Comparison of ENCODE assay signal across 1 cellular context in genomic region chr4:177696438-177696966, GRCh38.
TF ChIP-seq lines count a peak whose summit lies in the region.

No MANE protein-coding gene starts in this region.

TF ChIP-seq in GM23338, 12 proteins besides CTCF, POLR2A, EP300 and RAD21 (continued from another document):
- no peak for TF ChIP-seq ZNF462 (CRISPR knock-in tag; IDR thresholded peaks at IDR 0.05)
- TF ChIP-seq EZH2 (IDR thresholded peaks at IDR 0.05; ENCODE audit: low read depth, unreplicated experiment): no peak
- no peak for TF ChIP-seq CREB1 (CRISPR knock-in tag; IDR thresholded peaks at IDR 0.05; ENCODE audit: low read depth)
- no peak for TF ChIP-seq ZNF114 (CRISPR knock-in tag; IDR thresholded peaks at IDR 0.05)
- no peak for TF ChIP-seq JUNB (IDR thresholded peaks at IDR 0.05; ENCODE audit: unreplicated experiment)
- no peak for TF ChIP-seq STAT1 (IDR thresholded peaks at IDR 0.05; ENCODE audit: unreplicated experiment)
